Comparison of ENCODE assay signal across 1 cellular context in the genomic region with DNA sequence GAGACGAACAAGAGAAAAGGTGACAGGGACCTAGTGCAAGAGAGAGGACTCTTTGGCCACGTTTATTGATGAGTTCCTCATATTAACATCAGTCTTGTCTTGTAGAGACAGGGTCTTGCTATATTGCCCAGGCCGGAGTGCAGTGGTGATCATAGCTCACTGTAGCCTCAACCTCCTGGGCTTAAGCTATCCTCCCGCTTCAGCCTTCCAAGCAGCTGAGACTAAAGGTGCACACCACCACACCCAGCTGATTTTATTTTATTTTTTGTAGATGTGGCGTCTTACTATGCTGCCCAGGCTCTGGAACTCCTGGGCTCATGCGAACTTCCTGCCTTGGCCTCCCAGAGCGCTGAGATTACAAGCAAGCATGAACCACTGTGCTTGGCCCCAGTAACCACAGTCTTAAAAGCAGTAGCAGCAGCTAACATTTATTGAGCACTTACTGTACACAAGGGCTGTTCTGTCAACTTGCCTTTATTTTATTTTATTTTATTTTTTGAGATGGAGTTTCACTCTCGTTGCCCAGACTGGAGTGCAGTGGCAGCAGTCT.
TF ChIP-seq lines count a peak whose summit lies in the region.

No MANE protein-coding gene starts in this region.

TF ChIP-seq in HEK293, 187 proteins besides CTCF, POLR2A, EP300 and RAD21 (continued from another document):
- no peak for TF ChIP-seq ELK4 (IDR thresholded peaks at IDR 0.05; ENCODE audit: borderline replicate concordance, low read depth, low read length)
- no peak for TF ChIP-seq ZBTB17 (tag by site-specific recombination; IDR thresholded peaks at IDR 0.05)
- TF ChIP-seq, protein P1, sequence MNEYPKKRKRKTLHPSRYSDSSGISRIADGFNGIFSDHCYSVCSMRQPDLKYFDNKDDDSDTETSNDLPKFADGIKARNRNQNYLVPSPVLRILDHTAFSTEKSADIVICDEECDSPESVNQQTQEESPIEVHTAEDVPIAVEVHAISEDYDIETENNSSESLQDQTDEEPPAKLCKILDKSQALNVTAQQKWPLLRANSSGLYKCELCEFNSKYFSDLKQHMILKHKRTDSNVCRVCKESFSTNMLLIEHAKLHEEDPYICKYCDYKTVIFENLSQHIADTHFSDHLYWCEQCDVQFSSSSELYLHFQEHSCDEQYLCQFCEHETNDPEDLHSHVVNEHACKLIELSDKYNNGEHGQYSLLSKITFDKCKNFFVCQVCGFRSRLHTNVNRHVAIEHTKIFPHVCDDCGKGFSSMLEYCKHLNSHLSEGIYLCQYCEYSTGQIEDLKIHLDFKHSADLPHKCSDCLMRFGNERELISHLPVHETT (tag by site-specific recombination; IDR thresholded peaks at IDR 0.05) = no peak
- TF ChIP-seq, protein P2, sequence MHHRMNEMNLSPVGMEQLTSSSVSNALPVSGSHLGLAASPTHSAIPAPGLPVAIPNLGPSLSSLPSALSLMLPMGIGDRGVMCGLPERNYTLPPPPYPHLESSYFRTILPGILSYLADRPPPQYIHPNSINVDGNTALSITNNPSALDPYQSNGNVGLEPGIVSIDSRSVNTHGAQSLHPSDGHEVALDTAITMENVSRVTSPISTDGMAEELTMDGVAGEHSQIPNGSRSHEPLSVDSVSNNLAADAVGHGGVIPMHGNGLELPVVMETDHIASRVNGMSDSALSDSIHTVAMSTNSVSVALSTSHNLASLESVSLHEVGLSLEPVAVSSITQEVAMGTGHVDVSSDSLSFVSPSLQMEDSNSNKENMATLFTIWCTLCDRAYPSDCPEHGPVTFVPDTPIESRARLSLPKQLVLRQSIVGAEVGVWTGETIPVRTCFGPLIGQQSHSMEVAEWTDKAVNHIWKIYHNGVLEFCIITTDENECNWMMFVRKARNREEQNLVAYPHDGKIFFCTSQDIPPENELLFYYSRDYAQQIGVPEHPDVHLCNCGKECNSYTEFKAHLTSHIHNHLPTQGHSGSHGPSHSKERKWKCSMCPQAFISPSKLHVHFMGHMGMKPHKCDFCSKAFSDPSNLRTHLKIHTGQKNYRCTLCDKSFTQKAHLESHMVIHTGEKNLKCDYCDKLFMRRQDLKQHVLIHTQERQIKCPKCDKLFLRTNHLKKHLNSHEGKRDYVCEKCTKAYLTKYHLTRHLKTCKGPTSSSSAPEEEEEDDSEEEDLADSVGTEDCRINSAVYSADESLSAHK (tag by site-specific recombination; IDR thresholded peaks at IDR 0.05) = no peak
- TF ChIP-seq ZBTB21 (tag by site-specific recombination; IDR thresholded peaks at IDR 0.05) = 0 out of 2 replicates have a peak, but pooled peaks have one; percentile 1
- TF ChIP-seq GLI4 (tag by site-specific recombination; IDR thresholded peaks at IDR 0.05) = no peak
- TF ChIP-seq, protein P3, sequence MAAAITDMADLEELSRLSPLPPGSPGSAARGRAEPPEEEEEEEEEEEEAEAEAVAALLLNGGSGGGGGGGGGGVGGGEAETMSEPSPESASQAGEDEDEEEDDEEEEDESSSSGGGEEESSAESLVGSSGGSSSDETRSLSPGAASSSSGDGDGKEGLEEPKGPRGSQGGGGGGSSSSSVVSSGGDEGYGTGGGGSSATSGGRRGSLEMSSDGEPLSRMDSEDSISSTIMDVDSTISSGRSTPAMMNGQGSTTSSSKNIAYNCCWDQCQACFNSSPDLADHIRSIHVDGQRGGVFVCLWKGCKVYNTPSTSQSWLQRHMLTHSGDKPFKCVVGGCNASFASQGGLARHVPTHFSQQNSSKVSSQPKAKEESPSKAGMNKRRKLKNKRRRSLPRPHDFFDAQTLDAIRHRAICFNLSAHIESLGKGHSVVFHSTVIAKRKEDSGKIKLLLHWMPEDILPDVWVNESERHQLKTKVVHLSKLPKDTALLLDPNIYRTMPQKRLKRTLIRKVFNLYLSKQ (tag by site-specific recombination; IDR thresholded peaks at IDR 0.05; ENCODE audit: borderline replicate concordance) = no peak
- no peak for TF ChIP-seq WT1 (tag by site-specific recombination; IDR thresholded peaks at IDR 0.05)
- TF ChIP-seq ZNF121 (tag by site-specific recombination; IDR thresholded peaks at IDR 0.05) = peak; percentile 96
- TF ChIP-seq ZSCAN30 (tag by site-specific recombination; IDR thresholded peaks at IDR 0.05) = no peak
